8 cellular contexts compared by ENCODE assay signal in the genomic region with DNA sequence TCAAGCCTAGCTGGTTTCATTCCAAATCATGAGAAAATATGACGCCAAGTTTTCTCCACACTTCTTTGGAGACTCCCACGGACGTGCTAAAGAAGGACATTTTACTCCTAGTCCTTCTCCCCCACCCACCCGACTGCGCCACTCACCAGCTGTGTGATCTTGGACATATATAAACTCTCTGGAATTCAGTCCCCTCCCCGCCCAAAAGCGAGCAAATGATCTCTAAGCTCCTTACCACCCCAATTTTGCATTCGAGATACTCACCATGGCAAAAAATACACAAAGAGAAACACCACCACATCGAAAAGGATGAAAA. TPM values are rescaled to one million over a fixed set of nuclear protein-coding genes. Genes with fewer than 3 reads are reported as not detected.
DNase-seq lines count a peak whose midpoint lies in the region; ATAC-seq and TF ChIP-seq lines count a peak whose summit lies in the region.

No MANE protein-coding gene starts in this region.

- ATAC-seq in GM21737 (IDR thresholded peaks at IDR 0.05; ENCODE audit: unreplicated experiment) (peak; percentile 20), body of pancreas (peak; percentile 48)

- H3K36me3 Mint-ChIP-seq in CD4-positive, alpha-beta memory T cell = peaks cover 18 to 28% of the 10 kb centered on the region in 2 donors

- H3K27me3 Mint-ChIP-seq in CD4-positive, alpha-beta memory T cell = no peaks in the 10 kb centered on the region

- CTCF ChIA-PET in CD4-positive, alpha-beta memory T cell (lab: Charles Lee; ENCODE audit: partially characterized antibody) = interaction anchor here (0.8 to 4.8 kb wide), 11 partner anchors 10 to 756 kb away, joined by 3 to 34 read pairs (median 4); partner anchors contain the start of genes PDE5A and USP53

- peak overlapping the region; percentile 95 to 99 for H3K4me3 ChIP-seq in CD4-positive, alpha-beta memory T cell (ENCODE audit: low read length in 2 of 2)
- H3K4me3 ChIP-seq in Loucy (ENCODE audit: low read length, poor library complexity, severe bottlenecking) = peak overlapping the region; percentile 92
- H3K4me3 ChIP-seq in body of pancreas = peak overlapping the region; percentile 62 to 85

- peak overlapping the region; percentile 94 for H3K4me2 ChIP-seq in Loucy (ENCODE audit: low read depth, low read length, poor library complexity, severe bottlenecking)

- H3K9me3 Mint-ChIP-seq in CD4-positive, alpha-beta memory T cell = peaks cover 0 to 2% (median 0%) of the 10 kb centered on the region in 8 donors

- peak overlapping the region; percentile 90 for H3K9ac ChIP-seq in Loucy (ENCODE audit: low read depth, low read length, poor library complexity, severe bottlenecking)

- peaks cover 24 to 42% (median 34%) of the 10 kb centered on the region in 4 donors for H3K4me1 Mint-ChIP-seq in CD4-positive, alpha-beta memory T cell

- no peaks in the 10 kb centered on the region for H3K27me3 ChIP-seq in CD4-positive, alpha-beta memory T cell (ENCODE audit: insufficient read depth, low read length)
- H3K27me3 ChIP-seq in Loucy (ENCODE audit: insufficient read depth, low read length, poor library complexity, severe bottlenecking) = no peaks in the 10 kb centered on the region
- H3K27me3 ChIP-seq in body of pancreas = no peaks in the 10 kb centered on the region

- no peaks in the 10 kb centered on the region for H3K9me3 ChIP-seq in CD4-positive, alpha-beta memory T cell (ENCODE audit: control insufficient read depth in 1 of 2, low read length in 2 of 2)
- H3K9me3 ChIP-seq in Loucy (ENCODE audit: insufficient read depth, low read depth, low read length) = no peaks in the 10 kb centered on the region
- no peaks in the 10 kb centered on the region for H3K9me3 ChIP-seq in body of pancreas

- POLR2A ChIA-PET in CD4-positive, alpha-beta memory T cell (lab: Charles Lee; ENCODE audit: partially characterized antibody) = interaction anchor here (0.8 to 2.4 kb wide), 17 partner anchors 8 to 1021 kb away, joined by 3 to 59 read pairs (median 5); partner anchors contain the start of genes METTL14, PDE5A and USP53

- intact Hi-C loops in CD4-positive, alpha-beta memory T cell (cut with micrococcal nuclease) = loop anchor here (1.0 to 2.0 kb wide), 3 partner anchors 88 to 1021 kb away; partner anchors contain the start of gene USP53
- intact Hi-C loops in body of pancreas (cut with DNase I) = no loop called here

- H3K27ac ChIP-seq in CD4-positive, alpha-beta memory T cell (ENCODE audit: low read depth, low read length) = peak overlapping the region; percentile 92
- peak overlapping the region; percentile 75 to 94 (median 88) for H3K27ac ChIP-seq in body of pancreas

- peaks cover 20% of the 10 kb centered on the region for H4K20me1 ChIP-seq in Loucy (ENCODE audit: insufficient read depth, low read length, poor library complexity, severe bottlenecking)

- H2AFZ ChIP-seq in Loucy (ENCODE audit: low read length) = peak overlapping the region; percentile 98

- peaks cover 6% of the 10 kb centered on the region; the same call in 1 of the 2 replicates for H3F3A ChIP-seq in Loucy (ENCODE audit: low read depth)

- peaks cover 37% of the 10 kb centered on the region for H3K79me2 ChIP-seq in Loucy (ENCODE audit: insufficient read depth, low read length)

- H3K36me3 ChIP-seq in CD4-positive, alpha-beta memory T cell (ENCODE audit: insufficient read depth, low read length) = no peaks in the 10 kb centered on the region
- H3K36me3 ChIP-seq in Loucy (ENCODE audit: insufficient read depth, low read length) = peaks cover 4% of the 10 kb centered on the region; the same call in 1 of the 2 replicates
- H3K36me3 ChIP-seq in body of pancreas (replicated peaks in 1 of 2; ENCODE audit: insufficient read depth in 1 of 2, low read depth in 2 of 2) = peaks cover 0 to 3% of the 10 kb centered on the region in 2 donors

- TF ChIP-seq CTCF in Loucy (conservative IDR thresholded peaks at IDR 0.05; ENCODE audit: low read length) = no peak
- no peak for TF ChIP-seq CTCF in body of pancreas (IDR thresholded peaks at IDR 0.05)

- peak overlapping the region; percentile 95 to 100 (median 98) for H3K4me3 Mint-ChIP-seq in CD4-positive, alpha-beta memory T cell

- peak in 1 of 5 donors; percentile 62 for DNase-seq in CD4-positive, alpha-beta memory T cell
- DNase-seq in body of pancreas = peak; percentile 50 to 60 (median 58)
- peak; percentile 54 for DNase-seq in iris pigment epithelial cell (ENCODE audit: low read depth)
- DNase-seq in stimulated activated CD4-positive, alpha-beta T cell treated with anti-CD3 and anti-CD28 coated beads, Interleukin-4, amount 100 ng/mL, for 24 hours = peak; percentile 27
- DNase-seq in GM19238 (ENCODE audit: insufficient read length, low spot score) = no peak
- no peak for DNase-seq in anterior cingulate cortex (lab: John Stamatoyannopoulos, UW)

- H3K27ac Mint-ChIP-seq in CD4-positive, alpha-beta memory T cell = peak overlapping the region; percentile 96 to 100 (median 99)

- 0% methylated on average over 9 of the region's 9 CpGs for WGBS in body of pancreas, 2 donors

- peaks cover 27% of the 10 kb centered on the region for H3K4me1 ChIP-seq in CD4-positive, alpha-beta memory T cell (ENCODE audit: insufficient read depth, low read length)
- H3K4me1 ChIP-seq in Loucy (ENCODE audit: insufficient read depth, low read length, poor library complexity, severe bottlenecking) (peaks cover 28% of the 10 kb centered on the region), body of pancreas (peaks cover 21% of the 10 kb centered on the region)

- TF ChIP-seq POLR2A in body of pancreas (IDR thresholded peaks at IDR 0.05) = no peak

- H3K9me2 ChIP-seq in Loucy (replicated peaks; ENCODE audit: low read depth, low read length) = no peaks in the 10 kb centered on the region

RNA-seq across cellular contexts. Expression of gene FABP2, which starts 21.9 kb away (rescaled TPM):
- not detected for total RNA-seq in CD4-positive, alpha-beta memory T cell
- under 1 TPM in 1 of 2 donors, not detected in 1; 0.21 TPM for polyA plus RNA-seq in CD4-positive, alpha-beta memory T cell
- total RNA-seq in body of pancreas = not detected

Comparison
In these comparisons a context has a peak if more than half of its experiments do, and no peak if none do; other contexts are left out.
1. DNase-seq: peak in body of pancreas (4 of 4), iris pigment epithelial cell (single experiment) and stimulated activated CD4-positive, alpha-beta T cell treated with anti-CD3 and anti-CD28 coated beads, Interleukin-4, amount 100 ng/mL, for 24 hours (single experiment); none in GM19238 (single experiment) and anterior cingulate cortex (0 of 58).
2. Peak in every context shown above with its lines, with median percentiles within 50 percentile points of each other: H3K4me3 ChIP-seq.